8 cellular contexts compared by ENCODE assay signal in genomic region chr12:14567311-14568195, GRCh38. TPM values are rescaled to one million over a fixed set of nuclear protein-coding genes. Genes with fewer than 3 reads are reported as not detected.
DNase-seq lines count a peak whose midpoint lies in the region; ATAC-seq and TF ChIP-seq lines count a peak whose summit lies in the region.

A gene with protein sequence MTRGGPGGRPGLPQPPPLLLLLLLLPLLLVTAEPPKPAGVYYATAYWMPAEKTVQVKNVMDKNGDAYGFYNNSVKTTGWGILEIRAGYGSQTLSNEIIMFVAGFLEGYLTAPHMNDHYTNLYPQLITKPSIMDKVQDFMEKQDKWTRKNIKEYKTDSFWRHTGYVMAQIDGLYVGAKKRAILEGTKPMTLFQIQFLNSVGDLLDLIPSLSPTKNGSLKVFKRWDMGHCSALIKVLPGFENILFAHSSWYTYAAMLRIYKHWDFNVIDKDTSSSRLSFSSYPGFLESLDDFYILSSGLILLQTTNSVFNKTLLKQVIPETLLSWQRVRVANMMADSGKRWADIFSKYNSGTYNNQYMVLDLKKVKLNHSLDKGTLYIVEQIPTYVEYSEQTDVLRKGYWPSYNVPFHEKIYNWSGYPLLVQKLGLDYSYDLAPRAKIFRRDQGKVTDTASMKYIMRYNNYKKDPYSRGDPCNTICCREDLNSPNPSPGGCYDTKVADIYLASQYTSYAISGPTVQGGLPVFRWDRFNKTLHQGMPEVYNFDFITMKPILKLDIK (minus strand): TSS chr12:14567883. CDS start chr12:14567696, 187 bp downstream.

- H3K4me1 Mint-ChIP-seq in activated CD4-positive, alpha-beta T cell treated with anti-CD3 and anti-CD28 coated beads for 36 hours: peaks cover 4% of the 10 kb centered on the region
- H3K4me1 Mint-ChIP-seq in activated T-helper 17 cell treated with anti-CD3 and anti-CD28 coated beads, Interleukin-2, amount 50 U/mL, for 72 hours: peaks cover 4% of the 10 kb centered on the region

- H3K36me3 ChIP-seq in heart left ventricle: no peaks in the 10 kb centered on the region

- peak within 1 kb of the TSS; percentile 45 to 79 (median 68) for H3K4me3 ChIP-seq in heart left ventricle

- peak; percentile 68 for ATAC-seq in activated CD4-positive, alpha-beta T cell treated with anti-CD3 and anti-CD28 coated beads for 36 hours
- peak; percentile 68 for ATAC-seq in HG03025 (IDR thresholded peaks at IDR 0.05; ENCODE audit: low FRiP score, unreplicated experiment)
- ATAC-seq in activated T-helper 17 cell treated with anti-CD3 and anti-CD28 coated beads, Interleukin-2, amount 50 U/mL, for 72 hours (replicated peaks): peak; percentile 52
- ATAC-seq in heart left ventricle: peak; percentile 81 to 95 (median 92)
- ATAC-seq in omental fat pad (ENCODE audit: low FRiP score): peak; percentile 65
- no peak for ATAC-seq in GM19328 (IDR thresholded peaks at IDR 0.05; ENCODE audit: unreplicated experiment)
- ATAC-seq in HG03354 (IDR thresholded peaks at IDR 0.05; ENCODE audit: poor library complexity, severe bottlenecking, unreplicated experiment): no peak

- POLR2A ChIA-PET in activated CD4-positive, alpha-beta T cell treated with anti-CD3 and anti-CD28 coated beads for 36 hours (lab: Charles Lee): no interaction called here

- H3K27ac ChIP-seq in heart left ventricle: peak within 1 kb of the TSS; percentile 67 to 97 (median 92)

- H3K4me3 Mint-ChIP-seq in activated CD4-positive, alpha-beta T cell treated with anti-CD3 and anti-CD28 coated beads for 36 hours: peak within 1 kb of the TSS; percentile 38
- peak within 1 kb of the TSS; percentile 42 for H3K4me3 Mint-ChIP-seq in activated T-helper 17 cell treated with anti-CD3 and anti-CD28 coated beads, Interleukin-2, amount 50 U/mL, for 72 hours

- TF ChIP-seq POLR2A in heart left ventricle (IDR thresholded peaks at IDR 0.05): peak in 1 of 2 donors; percentile 78

- peaks cover 0 to 33% (median 3%) of the 10 kb centered on the region in 12 donors for H3K4me1 ChIP-seq in heart left ventricle

- CTCF ChIA-PET in activated CD4-positive, alpha-beta T cell treated with anti-CD3 and anti-CD28 coated beads for 36 hours (lab: Charles Lee): no interaction called here

- H3K9me3 ChIP-seq in heart left ventricle: no peaks in the 10 kb centered on the region

- intact Hi-C loops in activated CD4-positive, alpha-beta T cell treated with anti-CD3 and anti-CD28 coated beads for 36 hours (cut with DNase I, micrococcal nuclease): no loop called here
- intact Hi-C loops in heart left ventricle (cut with DNase I): loop anchor here in 5 of 10 donors (5.0 to 10.0 kb wide), 5 partner anchors 45 to 313 kb away; partner anchors contain the start of gene ATF7IP (in 1 of the 5)

- H3K27me3 ChIP-seq in heart left ventricle: no peaks in the 10 kb centered on the region

- WGBS in heart left ventricle, 4 donors: 2 to 6% (median 4%) methylated on average over 26 to 80 of the region's 80 CpGs

- no peak within 1 kb of the TSS for H3K27ac Mint-ChIP-seq in activated CD4-positive, alpha-beta T cell treated with anti-CD3 and anti-CD28 coated beads for 36 hours
- H3K27ac Mint-ChIP-seq in activated T-helper 17 cell treated with anti-CD3 and anti-CD28 coated beads, Interleukin-2, amount 50 U/mL, for 72 hours: no peak within 1 kb of the TSS

- no peaks in the 10 kb centered on the region for H3K36me3 Mint-ChIP-seq in activated CD4-positive, alpha-beta T cell treated with anti-CD3 and anti-CD28 coated beads for 36 hours (ENCODE audit: low read depth)
- H3K36me3 Mint-ChIP-seq in activated T-helper 17 cell treated with anti-CD3 and anti-CD28 coated beads, Interleukin-2, amount 50 U/mL, for 72 hours (ENCODE audit: low read depth): no peaks in the 10 kb centered on the region

- H3K27me3 Mint-ChIP-seq in activated CD4-positive, alpha-beta T cell treated with anti-CD3 and anti-CD28 coated beads for 36 hours: peaks cover 17% of the 10 kb centered on the region
- peaks cover 27% of the 10 kb centered on the region for H3K27me3 Mint-ChIP-seq in activated T-helper 17 cell treated with anti-CD3 and anti-CD28 coated beads, Interleukin-2, amount 50 U/mL, for 72 hours

- no peaks in the 10 kb centered on the region for H3K9me3 Mint-ChIP-seq in activated CD4-positive, alpha-beta T cell treated with anti-CD3 and anti-CD28 coated beads for 36 hours (ENCODE audit: low read depth)
- no peaks in the 10 kb centered on the region for H3K9me3 Mint-ChIP-seq in activated T-helper 17 cell treated with anti-CD3 and anti-CD28 coated beads, Interleukin-2, amount 50 U/mL, for 72 hours

- peak; percentile 49 for DNase-seq in activated CD4-positive, alpha-beta T cell treated with anti-CD3 and anti-CD28 coated beads for 36 hours
- no peak for DNase-seq in activated CD4-positive, alpha-beta T cell treated with anti-CD3 and anti-CD28 coated beads, Interleukin-2, amount 50 U/mL, for 1 hour
- peak; percentile 77 to 91 (median 88) for DNase-seq in heart left ventricle
- DNase-seq in omental fat pad (ENCODE audit: low spot score): no peak

- TF ChIP-seq CTCF in heart left ventricle (IDR thresholded peaks at IDR 0.05) (peak in 1 of 12 donors; percentile 11), omental fat pad (IDR thresholded peaks at IDR 0.05) (no peak)

RNA-seq across cellular contexts. Expression of the gene that starts here (rescaled TPM):
- not detected for total RNA-seq in activated CD4-positive, alpha-beta T cell treated with anti-CD3 and anti-CD28 coated beads for 36 hours
- total RNA-seq in activated T-helper 17 cell treated with anti-CD3 and anti-CD28 coated beads, Interleukin-2, amount 50 U/mL, for 72 hours: not detected
- total RNA-seq in heart left ventricle (10 to 100 TPM; 11.9 to 49.1 (median 26.5) TPM), omental fat pad (10 to 100 TPM; 16.1 to 26.5 (median 19.8) TPM)
- polyA plus RNA-seq in heart left ventricle: 10 to 100 TPM in 1 of 2 donors, 1 to 10 TPM in 1; 6.0 to 13.7 TPM

Comparison
In these comparisons a context has a peak if more than half of its experiments do, and no peak if none do; other contexts are left out.
1. RNA of the gene that starts here (total RNA-seq): 11.9 to 49.1 TPM in heart left ventricle and 16.1 to 26.5 TPM in omental fat pad; not detected in activated T-helper 17 cell treated with anti-CD3 and anti-CD28 coated beads, Interleukin-2, amount 50 U/mL, for 72 hours and not detected in activated CD4-positive, alpha-beta T cell treated with anti-CD3 and anti-CD28 coated beads for 36 hours; every median in the first group is over 10 times any median in the second.
2. Peak in DNase-seq and ATAC-seq in activated CD4-positive, alpha-beta T cell treated with anti-CD3 and anti-CD28 coated beads for 36 hours; RNA of the gene not detected or under 1 TPM.
3. Peak in ATAC-seq in activated T-helper 17 cell treated with anti-CD3 and anti-CD28 coated beads, Interleukin-2, amount 50 U/mL, for 72 hours; RNA of the gene not detected or under 1 TPM.
4. ATAC-seq: peak in HG03025 (single experiment), heart left ventricle (4 of 4) and omental fat pad (single experiment); none in GM19328 (single experiment) and HG03354 (single experiment).
5. DNase-seq: peak in heart left ventricle (5 of 5); none in activated CD4-positive, alpha-beta T cell treated with anti-CD3 and anti-CD28 coated beads, Interleukin-2, amount 50 U/mL, for 1 hour (single experiment) and omental fat pad (single experiment).